In the genomic region with DNA sequence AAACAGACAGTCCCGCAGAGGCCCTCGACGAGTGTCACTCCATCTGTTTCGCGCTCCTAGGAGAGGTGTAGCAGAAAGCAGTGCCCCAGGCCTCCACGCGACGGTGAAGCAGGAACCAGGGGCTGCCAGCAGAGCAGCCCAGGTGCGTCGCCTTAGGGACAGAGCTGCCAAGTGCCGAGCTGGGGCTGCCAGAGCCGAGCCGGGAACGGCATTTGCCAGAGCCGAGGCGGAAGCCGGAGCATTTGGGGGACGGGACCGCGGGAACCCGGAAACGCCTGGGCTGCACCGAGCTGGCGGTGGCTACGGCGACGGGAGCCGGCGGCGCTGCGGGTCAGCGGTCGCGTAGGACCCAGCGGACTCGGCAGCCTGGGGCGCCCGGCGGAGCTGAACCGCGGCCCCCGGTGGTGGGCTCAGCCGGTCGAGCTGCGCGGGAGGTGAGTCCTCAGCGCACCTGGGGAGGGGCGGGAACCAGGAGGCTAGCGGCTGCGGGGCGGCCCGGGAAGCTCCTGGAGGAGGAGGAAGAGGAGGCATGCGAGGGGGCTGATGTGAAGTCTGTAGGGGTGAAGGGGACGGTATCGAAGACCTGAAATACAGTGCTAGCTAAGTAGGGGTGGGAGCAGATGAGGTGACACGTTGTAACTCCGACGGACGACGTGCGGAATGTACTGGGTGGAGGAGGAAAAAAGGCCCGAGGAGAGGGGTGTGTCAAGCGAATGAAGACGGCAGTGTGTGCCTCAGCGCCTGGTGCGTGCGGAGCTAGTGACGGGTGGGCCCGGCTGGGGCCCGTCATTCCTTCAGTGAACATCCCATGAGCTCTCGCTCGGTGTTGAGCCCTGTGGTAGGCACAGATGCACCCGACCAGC, we compare ENCODE assay signal across 8 cellular contexts. TPM values are rescaled to one million over a fixed set of nuclear protein-coding genes. Genes with fewer than 3 reads are reported as not detected.
DNase-seq lines count a peak whose midpoint lies in the region; ATAC-seq, FAIRE-seq and TF ChIP-seq lines count a peak whose summit lies in the region.

Gene SLC35A3, plus strand, starts transcription at position 268 of the 863 bp plus-strand sequence. CDS start 23,559 bp downstream, outside the sequence.

- DNase-seq in GM12892 (ENCODE audit: insufficient read length) (peak; percentile 83), NCI-H1105 (lab: John Stamatoyannopoulos, UW) (peak; percentile 83), T-helper 2 cell (peak; percentile 50 to 87 (median 69)), anterior cingulate cortex (lab: John Stamatoyannopoulos, UW) (peak in 57 of 58 donors; percentile 28 to 89 (median 69)), hepatic stellate cell (ENCODE audit: low spot score) (peak; percentile 83), renal cortical epithelial cell (ENCODE audit: low read depth) (peak; percentile 44), OCI-M2 (lab: John Stamatoyannopoulos, UW; ENCODE audit: unreplicated experiment) (no peak)

- FAIRE-seq in GM12892 (lab: Jason Lieb, UNC), result peak; percentile 90

- TF ChIP-seq POLR2A in GM12892 (IDR thresholded peaks at IDR 0.05; ENCODE audit: low read depth, low read length), result peak; percentile 89

- ATAC-seq in HG02642 (IDR thresholded peaks at IDR 0.05; ENCODE audit: poor library complexity, unreplicated experiment), result peak; percentile 95

RNA-seq across cellular contexts. Expression of gene SLC35A3, which starts in this region (rescaled TPM):
- 18.0 TPM for polyA plus RNA-seq in GM12892 (2012; ENCODE audit: missing spikeins)
- 29.0 and 40.6 TPM in 2 replicates for total RNA-seq in renal cortical epithelial cell
